Comparison of ENCODE assay signal across 10 cellular contexts in genomic region chr10:78664929-78665525, GRCh38.
DNase-seq lines count a peak whose midpoint lies in the region; ATAC-seq, FAIRE-seq and TF ChIP-seq lines count a peak whose summit lies in the region.
"Had no signal": no experiment of that assay in that cellular context is flagged by ENCODE, and none has a peak within 500 bp of the region (broad histone marks: within the 10 kb centered on the region; RNA-seq: fewer than 3 reads in every experiment).

No MANE protein-coding gene starts in this region.

- no peak overlapping the region for H3K27ac ChIP-seq in psoas muscle
- H3K27ac ChIP-seq: BLaER1 had no signal

- H3K9me3 ChIP-seq in psoas muscle = peaks cover 8% of the 10 kb centered on the region

- H3K4me3 ChIP-seq in NB4 (ENCODE audit: low read depth, low read length) (no peak overlapping the region), psoas muscle (no peak overlapping the region)
- H3K4me3 ChIP-seq: BLaER1 had no signal

- peak; percentile 12 for DNase-seq in NCI-H510A treated with DMSO at 0.1 percent for 48 hours (lab: John Stamatoyannopoulos, UW)
- no peak for DNase-seq in NCI-H510A (lab: John Stamatoyannopoulos, UW)
- DNase-seq in NB4 (ENCODE audit: low read depth) = peak; percentile 55
- DNase-seq in dermis microvascular lymphatic vessel endothelial cell (ENCODE audit: low read depth in 2 of 2) = peak; percentile 24 to 53
- DNase-seq in psoas muscle = no peak
- DNase-seq in NCI-H1417 treated with DMSO at 0.1 percent for 48 hours (lab: John Stamatoyannopoulos, UW) = no peak
- DNase-seq in frontal cortex (ENCODE audit: low spot score in 2 of 2) = no peak

- peaks cover 0 to 10% (median 0%) of the 10 kb centered on the region in 3 donors for H3K27me3 ChIP-seq in psoas muscle (ENCODE audit: insufficient read depth in 3 of 3, low read length in 2 of 3)
- H3K27me3 ChIP-seq: BLaER1 had no signal

- no peak for TF ChIP-seq POLR2A in NB4 (IDR thresholded peaks at IDR 0.05; ENCODE audit: extremely low read depth, insufficient read length)

- TF ChIP-seq CTCF in NB4 (IDR thresholded peaks at IDR 0.05; ENCODE audit: low read depth, low read length) (peak; percentile 70), psoas muscle (IDR thresholded peaks at IDR 0.05) (peak; percentile 50)

- ATAC-seq in psoas muscle = no peak
- ATAC-seq in GM18502 (IDR thresholded peaks at IDR 0.05; ENCODE audit: poor library complexity, unreplicated experiment) = no peak
- ATAC-seq: sciatic nerve had no signal

- no peaks in the 10 kb centered on the region for H3K4me1 ChIP-seq in psoas muscle
- H3K4me1 ChIP-seq: BLaER1 had no signal

- FAIRE-seq in frontal cortex (lab: Jason Lieb, UNC) = no peak

- WGBS in psoas muscle, 3 donors = 60 to 67% (median 66%) methylated on average over 4 of the region's 4 CpGs

- no peaks in the 10 kb centered on the region for H3K36me3 ChIP-seq in psoas muscle (ENCODE audit: insufficient read depth in 1 of 2, low read depth in 1 of 2)
- H3K36me3 ChIP-seq: BLaER1 had no signal

- intact Hi-C loops in psoas muscle (cut with DNase I) = no loop called here

Comparison
In these comparisons a context has a peak if more than half of its experiments do, and no peak if none do; other contexts are left out.
1. DNase-seq: peak in NCI-H510A treated with DMSO at 0.1 percent for 48 hours (single experiment), NB4 (single experiment) and dermis microvascular lymphatic vessel endothelial cell (2 of 2); none in NCI-H510A (single experiment), psoas muscle (0 of 2), NCI-H1417 treated with DMSO at 0.1 percent for 48 hours (single experiment) and frontal cortex (0 of 2).